ENCODE assay signal across 21 cellular contexts in genomic region chr2:9847140-9847539, GRCh38. TPM values are rescaled to one million over a fixed set of nuclear protein-coding genes. Genes with fewer than 3 reads are reported as not detected.
DNase-seq lines count a peak whose midpoint lies in the region; ATAC-seq, FAIRE-seq and TF ChIP-seq lines count a peak whose summit lies in the region.
"Had no signal": no experiment of that assay in that cellular context is flagged by ENCODE, and none has a peak within 500 bp of the region (broad histone marks: within the 10 kb centered on the region; RNA-seq: fewer than 3 reads in every experiment).

No MANE protein-coding gene starts in this region.

- no peak for ATAC-seq in K562
- no peak for ATAC-seq in GM19328 (IDR thresholded peaks at IDR 0.05; ENCODE audit: unreplicated experiment)
- ATAC-seq in HG02623 (IDR thresholded peaks at IDR 0.05; ENCODE audit: unreplicated experiment) = no peak
- ATAC-seq: activated CD4-positive, alpha-beta T cell treated with anti-CD3 and anti-CD28 coated beads for 36 hours had no signal

- POLR2A ChIA-PET in K562 (lab: Yijun Ruan, JAX) = no interaction called here

- no peak overlapping the region for H2AK5ac ChIP-seq in mesendoderm (ENCODE audit: low read length)

- H3K9me3 ChIP-seq in GM23248 (ENCODE audit: low read depth) = no peaks in the 10 kb centered on the region
- H3K9me3 ChIP-seq in K562 (replicated peaks; ENCODE audit: control insufficient read depth, insufficient read depth, low read depth, low read length) = no peaks in the 10 kb centered on the region
- H3K9me3 ChIP-seq: tibial artery had no signal

- H3K4me3 ChIP-seq in GM23248 (no peak overlapping the region), NB4 (ENCODE audit: low read depth, low read length) (peak overlapping the region; percentile 6), K562 (no peak overlapping the region), mesendoderm (ENCODE audit: low read length) (no peak overlapping the region)
- H3K4me3 ChIP-seq: tibial artery had no signal

- H2BK5ac ChIP-seq in mesendoderm (ENCODE audit: low read length) = no peak overlapping the region

- H3K4me1 ChIP-seq in GM23248 (ENCODE audit: insufficient read depth) (peaks cover 21% of the 10 kb centered on the region), K562 (replicated peaks in 1 of 2; ENCODE audit: control insufficient read depth in 2 of 2, insufficient read depth in 2 of 2, low read length in 2 of 2) (peaks cover 10 to 17% of the 10 kb centered on the region in 2 experiments), mesendoderm (ENCODE audit: control insufficient read depth, low read depth, low read length) (peaks cover 2% of the 10 kb centered on the region)

- no peak for FAIRE-seq in K562 (lab: Jason Lieb, UNC)
- FAIRE-seq: GM18507, RCC 7860 had no signal

- H4K8ac ChIP-seq in mesendoderm (ENCODE audit: low read depth, low read length) = no peak overlapping the region

- no peaks in the 10 kb centered on the region for H3K9me3 Mint-ChIP-seq in neural crest cell
- H3K9me3 Mint-ChIP-seq: memory B cell, naive B cell had no signal

- CTCF ChIA-PET in K562 (lab: Yijun Ruan, JAX; ENCODE audit: low intra/inter-chr PET ratio) = no interaction called here

- H3K9me1 ChIP-seq in K562 (ENCODE audit: control insufficient read depth, insufficient read depth, low read length) = no peaks in the 10 kb centered on the region

- TF ChIP-seq POLR2A in NB4 (IDR thresholded peaks at IDR 0.05; ENCODE audit: extremely low read depth, insufficient read length) (no peak), K562 (conservative IDR thresholded peaks at IDR 0.05) (no peak)

- peaks cover 41% of the 10 kb centered on the region for H3K4me1 Mint-ChIP-seq in neural crest cell

- peaks cover 12% of the 10 kb centered on the region for H3K79me1 ChIP-seq in mesendoderm (ENCODE audit: low read length)

- H3K4me2 ChIP-seq in GM23248 (ENCODE audit: unreplicated experiment) (no peak overlapping the region), K562 (ENCODE audit: insufficient read depth, low read length) (no peak overlapping the region), mesendoderm (ENCODE audit: low read length) (no peak overlapping the region)

- H4K20me1 ChIP-seq in GM23248 (ENCODE audit: insufficient read depth) (no peaks in the 10 kb centered on the region), K562 (replicated peaks; ENCODE audit: control insufficient read depth, insufficient read depth, low read length) (no peaks in the 10 kb centered on the region)

- TF ChIP-seq RAD21 in K562 (CRISPR knock-in tag; conservative IDR thresholded peaks at IDR 0.05 in 1 of 2, IDR thresholded peaks at IDR 0.05 in 1 of 2) = no peak

- H3F3A ChIP-seq in GM23248 (ENCODE audit: insufficient read depth) = peaks cover 31% of the 10 kb centered on the region

- no peak overlapping the region for H3K23ac ChIP-seq in mesendoderm (ENCODE audit: low read length)

- peaks cover 26% of the 10 kb centered on the region for H3K36me3 ChIP-seq in GM23248 (ENCODE audit: low read depth)
- peaks cover 59% of the 10 kb centered on the region for H3K36me3 ChIP-seq in K562 (ENCODE audit: control insufficient read depth, insufficient read depth, low read length)
- H3K36me3 ChIP-seq in mesendoderm (ENCODE audit: control insufficient read depth, insufficient read depth, low read length) = peaks cover 2% of the 10 kb centered on the region

- in situ Hi-C loops in GM23248 (cut with MboI) = no loop called here
- in situ Hi-C loops in K562 (cut with MboI) = no loop called here

- no peak for TF ChIP-seq EP300 in K562 (IDR thresholded peaks at IDR 0.05; ENCODE audit: low read length)

- no peaks in the 10 kb centered on the region for H3K27me3 Mint-ChIP-seq in neural crest cell (ENCODE audit: low read depth)
- H3K27me3 Mint-ChIP-seq: activated CD4-positive, alpha-beta T cell treated with anti-CD3 and anti-CD28 coated beads for 36 hours; memory B cell; naive B cell had no signal

- no peak overlapping the region for H2AFZ ChIP-seq in GM23248
- H2AFZ ChIP-seq in K562 (ENCODE audit: low read depth, low read length) = no peak overlapping the region

- no peaks in the 10 kb centered on the region for H3K9me2 ChIP-seq in GM23248 (ENCODE audit: insufficient read depth)

- DNase-seq in GM23248 (peak; percentile 13), NB4 (ENCODE audit: low read depth) (peak; percentile 76), K562 (ENCODE audit: extremely low read depth in 1 of 4, low spot score in 3 of 4) (no peak), neural crest cell (ENCODE audit: low read depth, low spot score) (no peak), mesendoderm (no peak), HT-29 (ENCODE audit: low spot score) (no peak)
- DNase-seq: activated CD4-positive, alpha-beta T cell treated with anti-CD3 and anti-CD28 coated beads for 36 hours; caudate nucleus; DMS79; effector CD8-positive, alpha-beta T cell; Kasumi-1; naive B cell; NCI-H774; stimulated activated CD4-positive, alpha-beta T cell treated with anti-CD3 and anti-CD28 coated beads, Interleukin-1b, Interleukin-23, amount 100 ng/mL, for 48 hours; stimulated activated naive CD4-positive, alpha-beta T cell; tibial artery had no signal

- H3K4ac ChIP-seq in mesendoderm (ENCODE audit: low read depth, low read length) = no peak overlapping the region

- no peak for TF ChIP-seq CTCF in NB4 (IDR thresholded peaks at IDR 0.05; ENCODE audit: low read depth, low read length)
- TF ChIP-seq CTCF in K562 (IDR thresholded peaks at IDR 0.05 in 2 of 3, conservative IDR thresholded peaks at IDR 0.05 in 1 of 3; ENCODE audit: insufficient read depth in 2 of 3, low read depth in 1 of 3, low read length in 3 of 3) = no peak
- no peak for TF ChIP-seq CTCF in neural crest cell (conservative IDR thresholded peaks at IDR 0.05)

- H3K9ac ChIP-seq in GM23248 (no peak overlapping the region), K562 (ENCODE audit: insufficient read depth in 1 of 2, low read depth in 2 of 2, low read length in 2 of 2) (no peak overlapping the region), mesendoderm (ENCODE audit: low read length) (no peak overlapping the region)

- no peak overlapping the region for H2BK15ac ChIP-seq in mesendoderm (replicated peaks; ENCODE audit: low read depth)

- 70% methylated on average over 4 of the region's 4 CpGs for WGBS in GM23248 (ENCODE audit: low coverage in 1 of 2, low lambda C conversion rate in 2 of 2, missing lambda C conversion rate in 2 of 2), 2 experiments
- WGBS in K562 (ENCODE audit: insufficient coverage, low coverage, missing lambda C conversion rate) = 68% methylated on average over 4 of the region's 4 CpGs
- WGBS in mesendoderm (ENCODE audit: extremely low coverage, insufficient coverage, low lambda C conversion rate) = no CpG with 5 or more reads among the region's 4 CpGs

- H3K27ac ChIP-seq in GM23248 = no peak overlapping the region
- no peak overlapping the region for H3K27ac ChIP-seq in K562 (ENCODE audit: extremely low read depth, low read depth, low read length)
- H3K27ac ChIP-seq in mesendoderm (ENCODE audit: low read depth, low read length) = no peak overlapping the region
- H3K27ac ChIP-seq: tibial artery had no signal

- no peak overlapping the region for H3K56ac ChIP-seq in mesendoderm (ENCODE audit: low read length)

- H3K18ac ChIP-seq in mesendoderm (ENCODE audit: low read length) = no peak overlapping the region

- peak overlapping the region; percentile 81 for H3K4me3 Mint-ChIP-seq in neural crest cell
- H3K4me3 Mint-ChIP-seq: activated CD4-positive, alpha-beta T cell treated with anti-CD3 and anti-CD28 coated beads for 36 hours; memory B cell had no signal

- intact Hi-C loops in K562 (cut with micrococcal nuclease) = no loop called here

- H3K27me3 ChIP-seq in GM23248 (replicated peaks; ENCODE audit: insufficient read depth) = no peaks in the 10 kb centered on the region
- no peaks in the 10 kb centered on the region for H3K27me3 ChIP-seq in K562 (ENCODE audit: control insufficient read depth in 2 of 2, insufficient read depth in 2 of 2, low read length in 2 of 2)
- H3K27me3 ChIP-seq in mesendoderm (ENCODE audit: insufficient read depth, low read length, poor library complexity) = no peaks in the 10 kb centered on the region
- H3K27me3 ChIP-seq: tibial artery had no signal

- H4K5ac ChIP-seq in mesendoderm (ENCODE audit: low read length) = no peak overlapping the region

- H2BK120ac ChIP-seq in mesendoderm (ENCODE audit: low read depth, low read length) = no peak overlapping the region

- H3K36me3 Mint-ChIP-seq in neural crest cell (ENCODE audit: low read depth) = peaks cover 14% of the 10 kb centered on the region

- H3K27ac Mint-ChIP-seq in neural crest cell (ENCODE audit: unreplicated experiment) = no peak overlapping the region
- H3K27ac Mint-ChIP-seq: activated CD4-positive, alpha-beta T cell treated with anti-CD3 and anti-CD28 coated beads for 36 hours; memory B cell had no signal

- no TSS peak for BruUV-seq in K562 (replicated peaks; lab: Mats Ljungman, UMichigan)

- H3K79me2 ChIP-seq in GM23248 (ENCODE audit: insufficient read depth) (peaks cover 37% of the 10 kb centered on the region), K562 (ENCODE audit: control insufficient read depth, insufficient read depth, low read length) (peaks cover 35% of the 10 kb centered on the region), mesendoderm (ENCODE audit: control insufficient read depth, insufficient read depth, low read length) (peaks cover 18% of the 10 kb centered on the region)

RNA-seq across cellular contexts. Expression of gene TAF1B, which starts 3.9 kb away (rescaled TPM):
- 9.0 and 27.0 TPM in 2 replicates for total RNA-seq in GM23248 (2014; rRNA removed; shearing (Covaris generic))
- 16.6 TPM in 2 replicates for polyA plus RNA-seq in GM23248 (2016; fragmentation: Nextera tagmentation; extraction: Ambion mirVana)
- total RNA-seq in K562 (2011; cell fraction: chromatin; rRNA removed; ENCODE audit: low replicate concordance) = 21.8 and 60.0 TPM in 2 replicates
- 8.7 and 11.8 TPM in 2 replicates for total RNA-seq in K562 (2011; cell fraction: nucleolus; rRNA removed)
- total RNA-seq in K562 (2011; cell fraction: nucleoplasm; rRNA removed) = 28.4 and 35.4 TPM in 2 replicates
- 8.8 and 15.3 TPM in 2 replicates for total RNA-seq in K562 (2014; rRNA removed)
- total RNA-seq in K562 (2014; rRNA removed; fragmentation: Illumina TruSeq; extraction: Trizol) = 25.1 and 28.4 TPM in 2 replicates
- total RNA-seq in K562 (2015; rRNA removed; fragmentation: Illumina TruSeq; extraction: Trizol) = 24.3 and 24.8 TPM in 2 replicates
- 20.4 and 20.7 TPM in 2 replicates for total RNA-seq in K562 (2021)
- polyA plus RNA-seq in K562 (2011; rRNA removed) = 11.5 and 17.3 TPM in 2 replicates
- polyA plus RNA-seq in K562 (2011; cell fraction: cytosol; rRNA removed) = 3.0 and 4.9 TPM in 2 replicates
- polyA plus RNA-seq in K562 (2011; cell fraction: nucleus; rRNA removed) = 10.8 and 13.1 TPM in 2 replicates
- 9.6 and 9.9 TPM in 2 replicates for polyA plus RNA-seq in K562 (2012)
- 15.0 and 16.8 TPM in 2 replicates for polyA plus RNA-seq in K562 (2014; fragmentation: Illumina TruSeq; extraction: Trizol)
- polyA plus RNA-seq in K562 (2014; fragmentation: Nextera tagmentation; extraction: Ambion mirVana) = 10 to 100 TPM; 13.2 to 17.4 TPM
- polyA plus RNA-seq in K562 (2014; rRNA removed) = 9.9 and 12.9 TPM in 2 replicates
- polyA minus RNA-seq in K562 (2011; rRNA and poly(A)+ RNA removed) = 27.9 and 37.5 TPM in 2 replicates
- 11.2 and 13.0 TPM in 2 replicates for polyA minus RNA-seq in K562 (2011; cell fraction: cytosol; rRNA and poly(A)+ RNA removed)
- polyA minus RNA-seq in K562 (2011; cell fraction: nucleus; rRNA and poly(A)+ RNA removed) = 26.1 and 43.8 TPM in 2 replicates
- total RNA-seq in neural crest cell = 35.7 and 36.8 TPM in 2 replicates
- polyA plus RNA-seq in mesendoderm (2013, experiment 1 of 2) = 26.0 TPM
- polyA plus RNA-seq in mesendoderm (2013, experiment 2 of 2) = 25.3 TPM
- 7.7 and 9.9 TPM in 2 replicates for total RNA-seq in HT-29 (2014; rRNA removed; shearing (Covaris generic))

Comparison
In these comparisons a context has a peak if more than half of its experiments do, and no peak if none do; other contexts are left out.
1. DNase-seq: peak in GM23248 (single experiment) and NB4 (single experiment); none in K562 (0 of 4), neural crest cell (single experiment), mesendoderm (single experiment) and HT-29 (single experiment).